ENCODE assay signal across 9 cellular contexts in genomic region chrX:32562261-32562660, GRCh38.
"Had no signal": no experiment of that assay in that cellular context is flagged by ENCODE, and none has a peak within 500 bp of the region (broad histone marks: within the 10 kb centered on the region; RNA-seq: fewer than 3 reads in every experiment).

No MANE protein-coding gene starts in this region.

- H3K36me3 ChIP-seq: HAP-1 had no signal

- DNase-seq: GM23248, GOT3, H7, HFFc6, KBM-7 had no signal

- H3K4me3 ChIP-seq: GM23248, HAP-1 had no signal

- ATAC-seq: HCT116, HepG2 had no signal

- H3K27ac Mint-ChIP-seq: HFFc6, IgD-negative memory B cell had no signal

- H3K4me1 Mint-ChIP-seq: IgD-negative memory B cell had no signal

- H3K4me3 Mint-ChIP-seq: HFFc6, IgD-negative memory B cell had no signal

- FAIRE-seq: HepG2 had no signal

- H3K36me3 Mint-ChIP-seq: IgD-negative memory B cell had no signal

- H3K4me1 ChIP-seq: HAP-1 had no signal

- H3K27me3 Mint-ChIP-seq: IgD-negative memory B cell had no signal

- H3K9me3 ChIP-seq: HAP-1 had no signal
